ENCODE assay signal across 22 cellular contexts in genomic region chr14:100823488-100823887, GRCh38. TPM values are rescaled to one million over a fixed set of nuclear protein-coding genes. Genes with fewer than 3 reads are reported as not detected.
"Had no signal": no experiment of that assay in that cellular context is flagged by ENCODE, and none has a peak within 500 bp of the region (broad histone marks: within the 10 kb centered on the region; RNA-seq: fewer than 3 reads in every experiment).

No MANE protein-coding gene starts in this region.

- H3K4me1 ChIP-seq: colonic mucosa, gastrocnemius medialis had no signal

- H3K9me3 ChIP-seq: colonic mucosa, gastrocnemius medialis, SK-N-SH, thoracic aorta had no signal

- H3K27me3 Mint-ChIP-seq: progenitor cell of endocrine pancreas had no signal

- H3K27me3 ChIP-seq: brain microvascular endothelial cell, colonic mucosa had no signal

- H3K9ac ChIP-seq: SK-N-SH had no signal

- ATAC-seq: activated CD4-positive, CD25-positive, alpha-beta regulatory T cell treated with anti-CD3 and anti-CD28 coated beads, Interleukin-2, amount 50 U/mL, for 24 hours; activated naive CD8-positive, alpha-beta T cell treated with anti-CD3 and anti-CD28 coated beads, Interleukin-2, amount 50 U/mL, for 24 hours had no signal

- H3K27ac Mint-ChIP-seq: activated CD4-positive, alpha-beta memory T cell treated with anti-CD3 and anti-CD28 coated beads, Interleukin-2, amount 10 ng/mL, durations not matched to agents 7 days and 5 days; activated CD4-positive, alpha-beta T cell treated with anti-CD3 and anti-CD28 coated beads, Interleukin-2, amount 10 ng/mL, durations not matched to agents 24 days and 14 days; activated naive CD8-positive, alpha-beta T cell treated with anti-CD3 and anti-CD28 coated beads, Interleukin-2, amount 50 U/mL, for 24 hours; memory B cell; progenitor cell of endocrine pancreas had no signal

- H3K36me3 Mint-ChIP-seq: memory B cell had no signal

- H3K4me2 ChIP-seq: SK-N-SH had no signal

- H3K4me1 Mint-ChIP-seq: activated CD4-positive, alpha-beta memory T cell treated with anti-CD3 and anti-CD28 coated beads, Interleukin-2, amount 10 ng/mL, durations not matched to agents 7 days and 5 days; activated CD4-positive, alpha-beta T cell treated with anti-CD3 and anti-CD28 coated beads, Interleukin-2, amount 10 ng/mL, durations not matched to agents 24 days and 14 days; memory B cell had no signal

- H3K9me3 Mint-ChIP-seq: activated CD4-positive, alpha-beta memory T cell treated with anti-CD3 and anti-CD28 coated beads, Interleukin-2, amount 10 ng/mL, durations not matched to agents 7 days and 5 days had no signal

- DNase-seq: activated CD4-positive, alpha-beta memory T cell treated with anti-CD3 and anti-CD28 coated beads, Interleukin-2, amount 10 ng/mL, durations not matched to agents 7 days and 5 days; activated CD4-positive, alpha-beta T cell treated with anti-CD3 and anti-CD28 coated beads, Interleukin-2, amount 10 ng/mL, durations not matched to agents 24 days and 14 days; activated effector memory CD4-positive, alpha-beta T cell treated with anti-CD3 and anti-CD28 coated beads, Interleukin-2, amount 50 U/mL, for 16 hours; activated naive CD4-positive, alpha-beta T cell treated with anti-CD3 and anti-CD28 coated beads, Interleukin-2, amount 50 U/mL, for 16 hours; activated naive CD8-positive, alpha-beta T cell treated with anti-CD3 and anti-CD28 coated beads, Interleukin-2, amount 50 U/mL, for 24 hours; central memory CD4-positive, alpha-beta T cell; colonic mucosa; stimulated activated CD4-positive, alpha-beta T cell treated with anti-CD3 and anti-CD28 coated beads, Interleukin-4, amount 100 ng/mL, for 1 hour; stimulated activated naive CD4-positive, alpha-beta T cell; T-helper 2 cell had no signal

- H3K27ac ChIP-seq: brain microvascular endothelial cell, colonic mucosa, epithelial cell of prostate, gastrocnemius medialis, spleen, thoracic aorta, upper lobe of left lung had no signal

- H3K36me3 ChIP-seq: brain microvascular endothelial cell, colonic mucosa, gastrocnemius medialis, spleen, thoracic aorta, upper lobe of left lung had no signal

- H3K4me3 ChIP-seq: colonic mucosa, gastrocnemius medialis, mucosa of descending colon, spleen, thoracic aorta, upper lobe of left lung had no signal

- H3K4me3 Mint-ChIP-seq: activated CD4-positive, alpha-beta memory T cell treated with anti-CD3 and anti-CD28 coated beads, Interleukin-2, amount 10 ng/mL, durations not matched to agents 7 days and 5 days; activated CD4-positive, alpha-beta T cell treated with anti-CD3 and anti-CD28 coated beads, Interleukin-2, amount 10 ng/mL, durations not matched to agents 24 days and 14 days; activated naive CD8-positive, alpha-beta T cell treated with anti-CD3 and anti-CD28 coated beads, Interleukin-2, amount 50 U/mL, for 24 hours; memory B cell had no signal

RNA-seq across cellular contexts. Expression of gene MEG3, which starts 2.4 kb away (rescaled TPM):
- total RNA-seq: activated CD4-positive, alpha-beta memory T cell treated with anti-CD3 and anti-CD28 coated beads, Interleukin-2, amount 10 ng/mL, durations not matched to agents 7 days and 5 days; activated CD4-positive, alpha-beta T cell treated with anti-CD3 and anti-CD28 coated beads, Interleukin-2, amount 10 ng/mL, durations not matched to agents 24 days and 14 days had no signal
- polyA plus RNA-seq: neural cell, SK-N-SH had no signal
